In genomic region chrX:153969904-153970397, GRCh38 we compare ENCODE assay signal across 8 cellular contexts. TPM values are rescaled to one million over a fixed set of nuclear protein-coding genes. Genes with fewer than 3 reads are reported as not detected.
DNase-seq lines count a peak whose midpoint lies in the region; ATAC-seq, FAIRE-seq and TF ChIP-seq lines count a peak whose summit lies in the region.

No MANE protein-coding gene starts in this region.

- DNase-seq in Karpas-422 (no peak), astrocyte of the hippocampus (ENCODE audit: low read depth, low spot score) (peak; percentile 63), keratinocyte (ENCODE audit: low read depth, low spot score) (no peak), stomach (no peak), H4 (ENCODE audit: low spot score) (no peak)

- no peak for FAIRE-seq in keratinocyte (lab: Jason Lieb, UNC)

- TF ChIP-seq EP300 in stomach (IDR thresholded peaks at IDR 0.05) = no peak

- dilution Hi-C loops in keratinocyte (cut with MboI; ENCODE audit: extremely low pct_ligation_motif_present, low sequenced_read_pairs) = no loop called here

- H3K9me1 ChIP-seq in keratinocyte (ENCODE audit: control insufficient read depth, extremely low read depth, insufficient read depth, low read length) = no peaks in the 10 kb centered on the region

- peak overlapping the region; percentile 1 to 99 (median 62); a peak in 19 of 22 replicates for H3K27ac ChIP-seq in BLaER1 treated with 17β-estradiol and CSF1 and Interleukin-3, amounts not matched to agents 10 nM and 100 nM
- peak overlapping the region; percentile 95 for H3K27ac ChIP-seq in Karpas-422 (ENCODE audit: low read length)
- H3K27ac ChIP-seq in keratinocyte (ENCODE audit: control insufficient read depth, insufficient read depth, low read length) = no peak overlapping the region
- peak overlapping the region; percentile 34 to 99 (median 99) for H3K27ac ChIP-seq in stomach

- peaks cover 0 to 22% (median 5%) of the 10 kb centered on the region in 11 experiments; a peak in 7 of 22 replicates for H3K36me3 ChIP-seq in BLaER1 treated with 17β-estradiol and CSF1 and Interleukin-3, amounts not matched to agents 10 nM and 100 nM
- H3K36me3 ChIP-seq in Karpas-422 (ENCODE audit: insufficient read depth, low read length) (no peaks in the 10 kb centered on the region), keratinocyte (ENCODE audit: control insufficient read depth in 2 of 2, extremely low read depth in 1 of 2, insufficient read depth in 2 of 2, low read length in 2 of 2) (peaks cover 0 to 12% of the 10 kb centered on the region in 2 experiments), stomach (no peaks in the 10 kb centered on the region)

- H3K9me3 ChIP-seq in BLaER1 treated with 17β-estradiol and CSF1 and Interleukin-3, amounts not matched to agents 10 nM and 100 nM (replicated peaks in 1 of 11) = no peaks in the 10 kb centered on the region
- H3K9me3 ChIP-seq in Karpas-422 (ENCODE audit: low read length) (no peaks in the 10 kb centered on the region), keratinocyte (ENCODE audit: control insufficient read depth, low read depth, low read length) (no peaks in the 10 kb centered on the region), stomach (no peaks in the 10 kb centered on the region)

- H2AFZ ChIP-seq in Karpas-422 (ENCODE audit: low read length) = no peak overlapping the region
- H2AFZ ChIP-seq in keratinocyte (ENCODE audit: control insufficient read depth, low read length) = no peak overlapping the region

- peaks cover 50% of the 10 kb centered on the region for H3K79me2 ChIP-seq in Karpas-422 (ENCODE audit: low read length)
- H3K79me2 ChIP-seq in keratinocyte (ENCODE audit: control insufficient read depth, insufficient read depth, low read length) = peaks cover 70% of the 10 kb centered on the region

- peak overlapping the region; percentile 78 to 97 (median 88) for H3K4me2 ChIP-seq in BLaER1 treated with 17β-estradiol and CSF1 and Interleukin-3, amounts not matched to agents 10 nM and 100 nM
- H3K4me2 ChIP-seq in Karpas-422 (ENCODE audit: low read depth, low read length, poor library complexity, severe bottlenecking) = peak overlapping the region; percentile 90
- peak overlapping the region; percentile 83 for H3K4me2 ChIP-seq in keratinocyte (ENCODE audit: control insufficient read depth, extremely low read depth, insufficient read depth, low read depth, low read length)

- peaks cover 67 to 74% (median 69%) of the 10 kb centered on the region in 11 experiments for H3K27me3 ChIP-seq in BLaER1 treated with 17β-estradiol and CSF1 and Interleukin-3, amounts not matched to agents 10 nM and 100 nM
- H3K27me3 ChIP-seq in Karpas-422 (ENCODE audit: low read length) = no peaks in the 10 kb centered on the region
- no peaks in the 10 kb centered on the region for H3K27me3 ChIP-seq in keratinocyte (ENCODE audit: control insufficient read depth, extremely low read depth, insufficient read depth, low read length)
- H3K27me3 ChIP-seq in stomach = no peaks in the 10 kb centered on the region

- TF ChIP-seq POLR2A in stomach (IDR thresholded peaks at IDR 0.05) = no peak

- H4K20me1 ChIP-seq in BLaER1 treated with 17β-estradiol and CSF1 and Interleukin-3, amounts not matched to agents 10 nM and 100 nM = peaks cover 72 to 87% (median 77%) of the 10 kb centered on the region in 11 experiments; a peak in 21 of 22 replicates
- H4K20me1 ChIP-seq in Karpas-422 (ENCODE audit: insufficient read depth, low read depth, low read length) = peaks cover 5% of the 10 kb centered on the region; the same call in 1 of the 2 replicates
- H4K20me1 ChIP-seq in keratinocyte (ENCODE audit: control insufficient read depth, extremely low read depth, insufficient read depth, low read length) = peaks cover 20% of the 10 kb centered on the region

- peaks cover 57 to 71% (median 63%) of the 10 kb centered on the region in 10 experiments for H3K4me1 ChIP-seq in BLaER1 treated with 17β-estradiol and CSF1 and Interleukin-3, amounts not matched to agents 10 nM and 100 nM
- H3K4me1 ChIP-seq in Karpas-422 (ENCODE audit: low read length) (peaks cover 43% of the 10 kb centered on the region), keratinocyte (ENCODE audit: control insufficient read depth, extremely low read depth, insufficient read depth, low read length) (peaks cover 20% of the 10 kb centered on the region), stomach (peaks cover 46 to 69% (median 68%) of the 10 kb centered on the region in 4 donors)

- ATAC-seq in GM18520 (IDR thresholded peaks at IDR 0.05; ENCODE audit: unreplicated experiment) (no peak), HG03354 (IDR thresholded peaks at IDR 0.05; ENCODE audit: poor library complexity, severe bottlenecking, unreplicated experiment) (no peak)

- 1 to 25% (median 5%) methylated on average over 15 to 28 of the region's 28 CpGs for WGBS in stomach, 5 donors

- peak overlapping the region; percentile 72 to 97 (median 86) for H3K4me3 ChIP-seq in BLaER1 treated with 17β-estradiol and CSF1 and Interleukin-3, amounts not matched to agents 10 nM and 100 nM
- peak overlapping the region; percentile 87 for H3K4me3 ChIP-seq in Karpas-422 (ENCODE audit: low read length)
- peak overlapping the region; percentile 70 to 86 (median 84) for H3K4me3 ChIP-seq in keratinocyte (ENCODE audit: control insufficient read depth in 2 of 3, extremely low read depth in 1 of 3, insufficient read depth in 2 of 3, low read depth in 1 of 3, low read length in 3 of 3)
- H3K4me3 ChIP-seq in stomach = peak overlapping the region; percentile 77 to 90 (median 84)

- intact Hi-C loops in stomach (cut with DNase I; ENCODE audit: low total_unique reads) = no loop called here

- peak overlapping the region; percentile 64 to 98 (median 76) for H3K9ac ChIP-seq in BLaER1 treated with 17β-estradiol and CSF1 and Interleukin-3, amounts not matched to agents 10 nM and 100 nM
- H3K9ac ChIP-seq in Karpas-422 (ENCODE audit: low read length) (peak overlapping the region; percentile 97), keratinocyte (ENCODE audit: control insufficient read depth, extremely low read depth, insufficient read depth, low read length) (peak overlapping the region; percentile 99)

- no peaks in the 10 kb centered on the region for H3K9me2 ChIP-seq in Karpas-422 (replicated peaks; ENCODE audit: insufficient read depth, low read length)

- TF ChIP-seq CTCF in keratinocyte (optimal IDR thresholded peaks at IDR 0.05 in 1 of 3, IDR thresholded peaks at IDR 0.05 in 1 of 3, conservative IDR thresholded peaks at IDR 0.05 in 1 of 3; ENCODE audit: extremely low read depth in 1 of 3, insufficient read depth in 2 of 3, low read length in 3 of 3) (no peak), stomach (IDR thresholded peaks at IDR 0.05) (no peak)

RNA-seq across cellular contexts. Expression of gene HCFC1, which starts 1.7 kb away (rescaled TPM):
- 16.8 and 29.4 TPM in 2 replicates for total RNA-seq in Karpas-422 (2014; rRNA removed; shearing (Covaris generic); ENCODE audit: low replicate concordance)
- 2.7 to 7.0 TPM (median 3.0 TPM) in 3 replicates for polyA plus RNA-seq in keratinocyte
- 2.9 TPM for polyA plus RNA-seq in keratinocyte (2011; ENCODE audit: low read depth)
- 4.0 and 8.5 TPM in 2 replicates for polyA plus RNA-seq in keratinocyte (2011; cell fraction: cytosol; rRNA removed)
- polyA plus RNA-seq in keratinocyte (2011; cell fraction: nucleus; rRNA removed) = 24.8 and 30.3 TPM in 2 replicates
- 12.3 and 27.7 TPM in 2 replicates for polyA plus RNA-seq in keratinocyte (2012; ENCODE audit: low replicate concordance)
- polyA minus RNA-seq in keratinocyte = 6.0 to 128 TPM (median 11.0 TPM) in 3 replicates
- 18.2 TPM for polyA minus RNA-seq in keratinocyte (2011; cell fraction: cytosol; rRNA and poly(A)+ RNA removed)
- polyA minus RNA-seq in keratinocyte (2011; cell fraction: nucleus; rRNA and poly(A)+ RNA removed) = 29.6 and 34.1 TPM in 2 replicates
- 10 to 100 TPM; 13.2 to 61.6 (median 35.3) TPM for total RNA-seq in stomach
- polyA plus RNA-seq in stomach = 10 to 100 TPM in 2 of 3 donors, 1 to 10 TPM in 1; 9.0 to 13.9 (median 12.6) TPM
- 19.4 and 23.5 TPM in 2 replicates for total RNA-seq in H4 (2014; rRNA removed; shearing (Covaris generic))

RNA-seq across cellular contexts. Expression of gene TMEM187, which starts 2.6 kb away (rescaled TPM):
- 1.5 and 3.9 TPM in 2 replicates for total RNA-seq in Karpas-422 (2014; rRNA removed; shearing (Covaris generic); ENCODE audit: low replicate concordance)
- polyA plus RNA-seq in keratinocyte = 6.6 to 13.1 TPM (median 7.5 TPM) in 3 replicates
- polyA plus RNA-seq in keratinocyte (2011; ENCODE audit: low read depth) = 1.6 TPM
- 4.1 and 6.9 TPM in 2 replicates for polyA plus RNA-seq in keratinocyte (2011; cell fraction: cytosol; rRNA removed)
- 21.0 and 23.1 TPM in 2 replicates for polyA plus RNA-seq in keratinocyte (2011; cell fraction: nucleus; rRNA removed)
- polyA plus RNA-seq in keratinocyte (2012; ENCODE audit: low replicate concordance) = 6.4 and 8.9 TPM in 2 replicates
- 4.1 to 9.4 TPM (median 5.8 TPM) in 3 replicates for polyA minus RNA-seq in keratinocyte
- 13.2 TPM for polyA minus RNA-seq in keratinocyte (2011; cell fraction: cytosol; rRNA and poly(A)+ RNA removed)
- polyA minus RNA-seq in keratinocyte (2011; cell fraction: nucleus; rRNA and poly(A)+ RNA removed) = 14.9 and 20.0 TPM in 2 replicates
- total RNA-seq in stomach = 10 to 100 TPM in 1 of 5 donors, 1 to 10 TPM in 2, under 1 TPM in 1, not detected in 1; 0.89 to 16.2 (median 2.9) TPM
- polyA plus RNA-seq in stomach = 1 to 10 TPM; 2.3 to 7.0 (median 6.3) TPM
- 2.2 and 2.7 TPM in 2 replicates for total RNA-seq in H4 (2014; rRNA removed; shearing (Covaris generic))

RNA-seq across cellular contexts. Expression of gene RENBP, which starts 25.5 kb away (rescaled TPM):
- 0.22 and 0.26 TPM in 2 replicates for total RNA-seq in Karpas-422 (2014; rRNA removed; shearing (Covaris generic); ENCODE audit: low replicate concordance)
- polyA plus RNA-seq in keratinocyte (0.08 to 0.40 TPM (median 0.16 TPM) in 3 replicates), stomach (10 to 100 TPM in 1 of 3 donors, 1 to 10 TPM in 2; 4.4 to 12.7 (median 8.1) TPM)
- polyA plus RNA-seq in keratinocyte (2011; ENCODE audit: low read depth) = 0.77 TPM
- polyA plus RNA-seq in keratinocyte (2011; cell fraction: cytosol; rRNA removed) = 0.23 TPM in 1 of 2 replicates, not detected in the other
- 0.39 and 0.71 TPM in 2 replicates for polyA plus RNA-seq in keratinocyte (2011; cell fraction: nucleus; rRNA removed)
- 0.08 and 1.6 TPM in 2 replicates for polyA plus RNA-seq in keratinocyte (2012; ENCODE audit: low replicate concordance)
- polyA minus RNA-seq in keratinocyte = 0.13 TPM in 1 of 3 replicates, not detected in the others
- not detected for polyA minus RNA-seq in keratinocyte (2011; cell fraction: cytosol; rRNA and poly(A)+ RNA removed)
- not detected in 2 replicates for polyA minus RNA-seq in keratinocyte (2011; cell fraction: nucleus; rRNA and poly(A)+ RNA removed)
- 1 to 10 TPM in 2 of 5 donors, not detected in 3; 2.3 to 8.3 TPM for total RNA-seq in stomach
- 0.10 TPM in 1 of 2 replicates, not detected in the other for total RNA-seq in H4 (2014; rRNA removed; shearing (Covaris generic))

RNA-seq across cellular contexts. Expression of gene NAA10, which starts 35.1 kb away (rescaled TPM):
- total RNA-seq in Karpas-422 (2014; rRNA removed; shearing (Covaris generic); ENCODE audit: low replicate concordance) = 103 and 144 TPM in 2 replicates
- polyA plus RNA-seq in keratinocyte (103 to 149 TPM (median 112 TPM) in 3 replicates), stomach (100 to 1,000 TPM; 114 to 161 (median 125) TPM)
- polyA plus RNA-seq in keratinocyte (2011; ENCODE audit: low read depth) = 27.1 TPM
- 120 and 137 TPM in 2 replicates for polyA plus RNA-seq in keratinocyte (2011; cell fraction: cytosol; rRNA removed)
- 102 and 124 TPM in 2 replicates for polyA plus RNA-seq in keratinocyte (2011; cell fraction: nucleus; rRNA removed)
- polyA plus RNA-seq in keratinocyte (2012; ENCODE audit: low replicate concordance) = 84.8 and 171 TPM in 2 replicates
- 71.1 to 133 TPM (median 107 TPM) in 3 replicates for polyA minus RNA-seq in keratinocyte
- 77.3 TPM for polyA minus RNA-seq in keratinocyte (2011; cell fraction: cytosol; rRNA and poly(A)+ RNA removed)
- polyA minus RNA-seq in keratinocyte (2011; cell fraction: nucleus; rRNA and poly(A)+ RNA removed) = 27.0 and 27.8 TPM in 2 replicates
- 10 to 100 TPM; 23.2 to 63.8 (median 35.6) TPM for total RNA-seq in stomach
- 167 and 216 TPM in 2 replicates for total RNA-seq in H4 (2014; rRNA removed; shearing (Covaris generic))

RNA-seq across cellular contexts. Expression of gene ARHGAP4, which starts 43.9 kb away (rescaled TPM):
- total RNA-seq in Karpas-422 (2014; rRNA removed; shearing (Covaris generic); ENCODE audit: low replicate concordance) = 104 and 218 TPM in 2 replicates
- polyA plus RNA-seq in keratinocyte = 0.35 to 0.66 TPM (median 0.55 TPM) in 3 replicates
- not detected for polyA plus RNA-seq in keratinocyte (2011; ENCODE audit: low read depth)
- 0.28 and 0.48 TPM in 2 replicates for polyA plus RNA-seq in keratinocyte (2011; cell fraction: cytosol; rRNA removed)
- 1.4 and 1.9 TPM in 2 replicates for polyA plus RNA-seq in keratinocyte (2011; cell fraction: nucleus; rRNA removed)
- 0.35 and 0.95 TPM in 2 replicates for polyA plus RNA-seq in keratinocyte (2012; ENCODE audit: low replicate concordance)
- 0.43 to 0.90 TPM (median 0.56 TPM) in 3 replicates for polyA minus RNA-seq in keratinocyte
- not detected for polyA minus RNA-seq in keratinocyte (2011; cell fraction: cytosol; rRNA and poly(A)+ RNA removed)
- polyA minus RNA-seq in keratinocyte (2011; cell fraction: nucleus; rRNA and poly(A)+ RNA removed) = 0.42 and 1.1 TPM in 2 replicates
- total RNA-seq in stomach = 10 to 100 TPM; 18.5 to 93.9 (median 67.7) TPM
- 10 to 100 TPM; 24.9 to 35.5 (median 25.2) TPM for polyA plus RNA-seq in stomach
- total RNA-seq in H4 (2014; rRNA removed; shearing (Covaris generic)) = 0.31 and 0.82 TPM in 2 replicates
